28 cellular contexts compared by ENCODE assay signal in genomic region chr19:31178833-31179470, GRCh38.
"Had no signal": no experiment of that assay in that cellular context is flagged by ENCODE, and none has a peak within 500 bp of the region (broad histone marks: within the 10 kb centered on the region; RNA-seq: fewer than 3 reads in every experiment).

No MANE protein-coding gene starts in this region.

- H3K9me3 Mint-ChIP-seq: neural progenitor cell had no signal

- DNase-seq: naive thymus-derived CD4-positive, alpha-beta T cell; natural killer cell; occipital lobe; pancreas; psoas muscle; right cardiac atrium; spleen; stimulated activated CD4-positive, alpha-beta T cell treated with anti-CD3 and anti-CD28 coated beads, Interleukin-12 subunit alpha, Interleukin-12 subunit beta, amount 100 ng/mL, for 4 hours; stimulated activated CD4-positive, alpha-beta T cell treated with anti-CD3 and anti-CD28 coated beads, Interleukin-1b, Interleukin-23, amount 100 ng/mL, for 48 hours; stimulated activated CD4-positive, alpha-beta T cell treated with anti-CD3 and anti-CD28 coated beads, Interleukin-4, amount 100 ng/mL, for 1 hour; stimulated activated CD4-positive, alpha-beta T cell treated with anti-CD3 and anti-CD28 coated beads, Interleukin-4, amount 100 ng/mL, for 4 hours; stimulated activated CD8-positive, alpha-beta memory T cell treated with anti-CD3 and anti-CD28 coated beads, Interleukin-4, amount 100 ng/mL, for 48 hours; stimulated activated naive CD4-positive, alpha-beta T cell; stimulated activated naive CD8-positive, alpha-beta T cell treated with anti-CD3 and anti-CD28 coated beads, Interleukin-15, amount 100 ng/mL, for 72 hours; stimulated activated naive CD8-positive, alpha-beta T cell treated with anti-CD3 and anti-CD28 coated beads, Interleukin-15, Interleukin-2, amounts not matched to agents 100 U/mL and 50 U/mL, for 24 hours; substantia nigra; testis; tibial artery; transverse colon; upper lobe of right lung; uterus had no signal

- H3K4me1 ChIP-seq: neural progenitor cell, pancreas, psoas muscle, spleen, suprapubic skin, testis, tibial artery, transverse colon, upper lobe of right lung, uterus had no signal

- H3K4me1 Mint-ChIP-seq: naive thymus-derived CD4-positive, alpha-beta T cell; neural progenitor cell; stimulated activated memory B cell treated with anti-CD40 and anti-IgM and Interleukin-4, amounts not matched to agents 10 μg/mL and 1 μg/mL and 100 μg/mL, for 72 hours; stimulated activated naive CD8-positive, alpha-beta T cell treated with anti-CD3 and anti-CD28 coated beads, Interleukin-15, amount 100 ng/mL, for 72 hours had no signal

- H3K27ac Mint-ChIP-seq: naive thymus-derived CD4-positive, alpha-beta T cell; nephron; neural progenitor cell; stimulated activated memory B cell treated with anti-CD40 and anti-IgM and Interleukin-4, amounts not matched to agents 10 μg/mL and 1 μg/mL and 100 μg/mL, for 72 hours; type B pancreatic cell had no signal

- H3K36me3 Mint-ChIP-seq: natural killer cell; neural progenitor cell; stimulated activated memory B cell treated with anti-CD40 and anti-IgM and Interleukin-4, amounts not matched to agents 10 μg/mL and 1 μg/mL and 100 μg/mL, for 72 hours had no signal

- H3K36me3 ChIP-seq: neural progenitor cell, pancreas, spleen, suprapubic skin, tibial artery, transverse colon, upper lobe of right lung, uterus had no signal

- H3K4me3 ChIP-seq: neural progenitor cell, pancreas, psoas muscle, skin epidermis, smooth muscle cell, spleen, suprapubic skin, testis, tibial artery, transverse colon, upper lobe of right lung, uterus had no signal

- H3K27ac ChIP-seq: neural progenitor cell, pancreas, psoas muscle, skin epidermis, spleen, suprapubic skin, testis, tibial artery, transverse colon, upper lobe of right lung, uterus had no signal

- H3K9me3 ChIP-seq: pancreas, psoas muscle, spleen, suprapubic skin, testis, tibial artery, transverse colon, upper lobe of right lung, uterus had no signal

- H3K4me3 Mint-ChIP-seq: naive thymus-derived CD4-positive, alpha-beta T cell; natural killer cell; nephron; neural progenitor cell; stimulated activated memory B cell treated with anti-CD40 and anti-IgM and Interleukin-4, amounts not matched to agents 10 μg/mL and 1 μg/mL and 100 μg/mL, for 72 hours; stimulated activated naive CD8-positive, alpha-beta T cell treated with anti-CD3 and anti-CD28 coated beads, Interleukin-15, amount 100 ng/mL, for 72 hours; type B pancreatic cell had no signal

- FAIRE-seq: pancreas had no signal

- H3K27me3 Mint-ChIP-seq: stimulated activated memory B cell treated with anti-CD40 and anti-IgM and Interleukin-4, amounts not matched to agents 10 μg/mL and 1 μg/mL and 100 μg/mL, for 72 hours had no signal

- H3K27me3 ChIP-seq: neural progenitor cell, pancreas, spleen, testis, tibial artery, transverse colon, upper lobe of right lung, uterus had no signal
